In the genomic region with DNA sequence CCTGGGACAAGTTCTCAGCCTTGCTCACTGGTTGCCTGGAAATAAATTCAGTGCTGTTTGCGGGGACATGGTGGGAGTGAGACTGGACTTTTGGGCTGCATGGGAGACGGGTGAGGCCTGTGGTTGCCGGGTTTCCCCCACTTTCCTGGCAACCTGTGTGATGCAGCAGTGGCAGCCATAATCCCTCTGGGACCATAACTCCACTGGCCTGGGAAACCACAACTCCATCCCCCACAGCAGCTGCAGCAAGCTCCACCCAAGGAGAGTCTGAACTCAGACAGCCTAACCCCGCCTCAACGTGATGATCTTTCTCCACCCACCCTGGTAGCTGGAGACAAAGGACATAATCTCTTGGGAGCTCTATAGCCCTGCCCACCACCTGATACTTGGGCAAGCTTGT, we compare ENCODE assay signal across 10 cellular contexts.
A peak's percentile ranks its signal among the peaks of the same experiment; 100 is the strongest.
DNase-seq lines count a peak whose midpoint lies in the region; ATAC-seq and TF ChIP-seq lines count a peak whose summit lies in the region.
"Had no signal": no experiment of that assay in that cellular context is flagged by ENCODE, and none has a peak within 500 bp of the region (broad histone marks: within the 10 kb centered on the region; RNA-seq: fewer than 3 reads in every experiment).

No MANE protein-coding gene starts in this region.

- no peak for TF ChIP-seq CTCF in parathyroid adenoma (IDR thresholded peaks at IDR 0.05)
- TF ChIP-seq CTCF in upper lobe of left lung (IDR thresholded peaks at IDR 0.05) = no peak

- no peak for TF ChIP-seq EP300 in upper lobe of left lung (IDR thresholded peaks at IDR 0.05)

- H3K4me3 ChIP-seq in parathyroid adenoma (ENCODE audit: low read depth, low read length) = no peak overlapping the region
- H3K4me3 ChIP-seq in upper lobe of left lung = no peak overlapping the region
- H3K4me3 ChIP-seq: gastrocnemius medialis, right atrium auricular region had no signal

- H3K9me3 ChIP-seq in parathyroid adenoma (ENCODE audit: control insufficient read depth, low read length) = no peaks in the 10 kb centered on the region
- peaks cover 0 to 7% (median 0%) of the 10 kb centered on the region in 4 donors for H3K9me3 ChIP-seq in upper lobe of left lung
- H3K9me3 ChIP-seq: gastrocnemius medialis had no signal

- no peak overlapping the region for H3K27ac ChIP-seq in parathyroid adenoma
- H3K27ac ChIP-seq in upper lobe of left lung = no peak overlapping the region
- H3K27ac ChIP-seq: gastrocnemius medialis, HL-60, right atrium auricular region had no signal

- TF ChIP-seq POLR2A in upper lobe of left lung (IDR thresholded peaks at IDR 0.05) = no peak

- H3K9ac ChIP-seq in parathyroid adenoma = no peak overlapping the region

- DNase-seq in NCI-H1436 (lab: John Stamatoyannopoulos, UW) (peak; percentile 24), upper lobe of left lung (no peak), HCEC 1CT (no peak), ACHN (no peak)
- DNase-seq: gastrocnemius medialis had no signal

- peaks cover 7% of the 10 kb centered on the region for H3K4me1 ChIP-seq in parathyroid adenoma
- H3K4me1 ChIP-seq in upper lobe of left lung = no peaks in the 10 kb centered on the region
- H3K4me1 ChIP-seq: gastrocnemius medialis had no signal

- no peak overlapping the region for H3K4me2 ChIP-seq in parathyroid adenoma (ENCODE audit: low read length)

- peak; percentile 78 for ATAC-seq in GM19043 (IDR thresholded peaks at IDR 0.05; ENCODE audit: low read depth, unreplicated experiment)
- peak; percentile 76 for ATAC-seq in HG02798 (IDR thresholded peaks at IDR 0.05; ENCODE audit: poor library complexity, unreplicated experiment)
- ATAC-seq in upper lobe of left lung (ENCODE audit: low FRiP score in 2 of 2) = no peak
- ATAC-seq: gastrocnemius medialis had no signal

- no peaks in the 10 kb centered on the region for H3K27me3 ChIP-seq in parathyroid adenoma (ENCODE audit: control insufficient read depth, insufficient read depth, low read length)
- H3K27me3 ChIP-seq in upper lobe of left lung = no peaks in the 10 kb centered on the region
- H3K27me3 ChIP-seq: gastrocnemius medialis, right atrium auricular region had no signal

- no peaks in the 10 kb centered on the region for H3K79me2 ChIP-seq in parathyroid adenoma

- in situ Hi-C loops in ACHN (cut with HindIII; ENCODE audit: low pct_ligation_motif_present, low pct_unique_long_range_greater_than_20kb, low sequenced_read_pairs) = no loop called here

- H2AFZ ChIP-seq in parathyroid adenoma = peak overlapping the region; percentile 9

- H3K36me3 ChIP-seq in parathyroid adenoma (ENCODE audit: control insufficient read depth, insufficient read depth, low read length) (no peaks in the 10 kb centered on the region), upper lobe of left lung (no peaks in the 10 kb centered on the region)
- H3K36me3 ChIP-seq: gastrocnemius medialis, right atrium auricular region had no signal

- WGBS in upper lobe of left lung, 2 donors = 92 to 93% methylated on average over 5 of the region's 5 CpGs

Comparison
In these comparisons a context has a peak if more than half of its experiments do, and no peak if none do; other contexts are left out.
1. ATAC-seq: peak in GM19043 (single experiment) and HG02798 (single experiment); none in upper lobe of left lung (0 of 2).